In the genomic region with DNA sequence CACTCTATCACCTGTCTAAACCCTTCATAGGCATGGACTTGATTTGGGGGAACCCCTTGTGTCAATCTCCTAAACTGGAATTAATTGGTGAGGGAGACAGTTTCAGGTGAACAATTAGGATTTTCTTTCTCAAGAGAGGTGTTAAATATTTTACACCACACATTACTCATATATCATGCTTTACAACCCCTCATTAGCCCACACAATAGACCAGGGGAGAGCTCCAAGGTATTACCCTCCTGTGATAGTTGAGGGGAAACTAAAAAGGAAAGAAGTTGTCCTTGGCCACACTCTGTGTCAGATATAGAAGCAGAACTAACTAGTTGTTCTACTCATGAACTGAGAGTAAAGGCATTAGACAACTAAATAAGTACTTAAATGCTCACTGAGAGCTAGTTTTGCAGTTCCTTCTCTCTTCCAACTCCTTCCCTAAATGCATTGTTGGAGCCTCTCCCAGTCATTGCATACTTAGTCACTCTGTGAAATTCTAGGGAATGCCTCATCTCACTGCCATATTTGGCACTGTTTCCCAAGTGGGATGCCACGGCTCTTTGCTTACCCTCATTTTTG, we compare ENCODE assay signal across 14 cellular contexts.
DNase-seq lines count a peak whose midpoint lies in the region; ATAC-seq and TF ChIP-seq lines count a peak whose summit lies in the region.
"Had no signal": no experiment of that assay in that cellular context is flagged by ENCODE, and none has a peak within 500 bp of the region (broad histone marks: within the 10 kb centered on the region; RNA-seq: fewer than 3 reads in every experiment).

No MANE protein-coding gene starts in this region.

- ATAC-seq in GM18498 (IDR thresholded peaks at IDR 0.05; ENCODE audit: unreplicated experiment): no peak
- ATAC-seq: left lung, Right ventricle myocardium inferior had no signal

- no peak for TF ChIP-seq CTCF in GM06990 (IDR thresholded peaks at IDR 0.05; ENCODE audit: insufficient read depth, low read length, poor library complexity, severe bottlenecking)
- no peak for TF ChIP-seq CTCF in cardiac fibroblast (IDR thresholded peaks at IDR 0.05; ENCODE audit: low read depth, low read length)
- no peak for TF ChIP-seq CTCF in esophagus squamous epithelium (IDR thresholded peaks at IDR 0.05)

- H3K27ac ChIP-seq in esophagus squamous epithelium: no peak overlapping the region
- H3K27ac ChIP-seq: left lung, WERI-Rb-1 had no signal

- H3K9me3 ChIP-seq in esophagus squamous epithelium: no peaks in the 10 kb centered on the region
- H3K9me3 ChIP-seq: left lung had no signal

- no peaks in the 10 kb centered on the region for H3K36me3 ChIP-seq in GM06990 (ENCODE audit: control insufficient read depth, insufficient read depth, low read length)
- no peaks in the 10 kb centered on the region for H3K36me3 ChIP-seq in esophagus squamous epithelium
- H3K36me3 ChIP-seq: left lung, WERI-Rb-1 had no signal

- H3K27me3 ChIP-seq in GM06990 (replicated peaks; ENCODE audit: control insufficient read depth, insufficient read depth, low read length) (no peaks in the 10 kb centered on the region), esophagus squamous epithelium (no peaks in the 10 kb centered on the region)
- H3K27me3 ChIP-seq: left lung had no signal

- peak; percentile 46 for DNase-seq in GM06990 (ENCODE audit: extremely low read depth, insufficient read length)
- DNase-seq in NCI-H146 (lab: John Stamatoyannopoulos, UW): peak; percentile 64
- DNase-seq in cardiac fibroblast (ENCODE audit: low read depth in 2 of 2): peak; percentile 75 to 80
- DNase-seq in skeletal muscle cell (ENCODE audit: low read depth): peak; percentile 76
- DNase-seq in esophagus squamous epithelium (lab: John Stamatoyannopoulos, UW): no peak
- no peak for DNase-seq in activated T-cell treated with anti-CD3 and anti-CD28 coated beads, Interleukin-2, amount 50 U/mL, for 48 hours
- DNase-seq: activated T-cell treated with anti-CD3 and anti-CD28 coated beads, Interleukin-2, amount 50 U/mL, for 24 hours; cerebellar nuclear complex; GOT3; left lung; occipital lobe; WERI-Rb-1 had no signal

- WGBS in esophagus squamous epithelium, 2 donors: 20 to 38% methylated on average over 1 of the region's 1 CpG

- intact Hi-C loops in esophagus squamous epithelium (cut with DNase I): no loop called here

- TF ChIP-seq POLR2A in esophagus squamous epithelium (IDR thresholded peaks at IDR 0.05): no peak

- H3K4me3 ChIP-seq in GM06990 (replicated peaks; ENCODE audit: low read depth, low read length) (no peak overlapping the region), cardiac fibroblast (replicated peaks in 1 of 2; ENCODE audit: low read depth in 2 of 2, low read length in 2 of 2) (no peak overlapping the region), skeletal muscle cell (ENCODE audit: low read depth, low read length) (no peak overlapping the region), esophagus squamous epithelium (no peak overlapping the region)
- H3K4me3 ChIP-seq: left lung had no signal

- H3K4me1 ChIP-seq in esophagus squamous epithelium: no peaks in the 10 kb centered on the region
- H3K4me1 ChIP-seq: left lung had no signal

Comparison
In these comparisons a context has a peak if more than half of its experiments do, and no peak if none do; other contexts are left out.
1. DNase-seq: peak in GM06990 (single experiment), NCI-H146 (single experiment), cardiac fibroblast (2 of 2) and skeletal muscle cell (single experiment); none in esophagus squamous epithelium (single experiment) and activated T-cell treated with anti-CD3 and anti-CD28 coated beads, Interleukin-2, amount 50 U/mL, for 48 hours (0 of 2).